In genomic region chr13:45464687-45465453, GRCh38 we compare ENCODE assay signal across 8 cellular contexts. TPM values are rescaled to one million over a fixed set of nuclear protein-coding genes. Genes with fewer than 3 reads are reported as not detected.
DNase-seq lines count a peak whose midpoint lies in the region; ATAC-seq and TF ChIP-seq lines count a peak whose summit lies in the region.

Gene COG3 (plus strand): TSS chr13:45464939. CDS start chr13:45465037, 98 bp downstream.

- no peaks in the 10 kb centered on the region for H3K9me3 ChIP-seq in prostate gland

- under 1% methylated on average over 59 of the region's 63 CpGs for WGBS in prostate gland
- under 1% methylated on average over 63 of the region's 63 CpGs for WGBS in urinary bladder

- DNase-seq in NCI-H187 treated with DMSO at 0.1 percent for 48 hours (lab: John Stamatoyannopoulos, UW) (peak; percentile 88), anterior cingulate cortex (lab: John Stamatoyannopoulos, UW) (peak; percentile 67 to 96 (median 91)), left ventricle myocardium superior (peak; percentile 96), prostate gland (ENCODE audit: low spot score) (peak; percentile 95)

- H3K27me3 ChIP-seq in prostate gland (replicated peaks; ENCODE audit: insufficient read depth), result no peaks in the 10 kb centered on the region

- peak; percentile 75 for TF ChIP-seq POLR2A in prostate gland (IDR thresholded peaks at IDR 0.05)

- ATAC-seq in GM18499 (IDR thresholded peaks at IDR 0.05; ENCODE audit: insufficient read depth, unreplicated experiment), result peak; percentile 82
- ATAC-seq in HG02943 (IDR thresholded peaks at IDR 0.05; ENCODE audit: low read depth, unreplicated experiment), result peak; percentile 92
- peak; percentile 99 for ATAC-seq in left ventricle myocardium superior

- H3K27ac ChIP-seq in prostate gland (peak within 1 kb of the TSS; percentile 83 to 86), urinary bladder (ENCODE audit: low read depth) (peak within 1 kb of the TSS; percentile 90)

- no peaks in the 10 kb centered on the region for H3K36me3 ChIP-seq in prostate gland
- H3K36me3 ChIP-seq in urinary bladder (ENCODE audit: insufficient read depth), result no peaks in the 10 kb centered on the region

- TF ChIP-seq CTCF in prostate gland (IDR thresholded peaks at IDR 0.05), result peak in 2 of 4 experiments; percentile 14 to 65

- H3K4me3 ChIP-seq in prostate gland (peak within 1 kb of the TSS; percentile 81 to 95), urinary bladder (ENCODE audit: low read depth, low read length) (peak within 1 kb of the TSS; percentile 90)

- H3K4me1 ChIP-seq in prostate gland (replicated peaks) (peaks cover 13% of the 10 kb centered on the region), urinary bladder (ENCODE audit: insufficient read depth) (no peaks in the 10 kb centered on the region)

- intact Hi-C loops in T-helper 2 cell treated with Interferon-gamma antibody and Interleukin-4, amounts not matched to agents 100 ng/mL and 5 ng/mL, for 36 hours (cut with micrococcal nuclease), result loop anchor here (1.0 to 10.0 kb wide), 9 partner anchors 24 to 888 kb away; partner anchors contain the start of genes GPALPP1, GTF2F2, NUFIP1 and SLC25A30
- intact Hi-C loops in left ventricle myocardium superior (cut with micrococcal nuclease), result no loop called here
- intact Hi-C loops in prostate gland (cut with DNase I), result no loop called here

RNA-seq across cellular contexts. Expression of gene COG3, which starts in this region (rescaled TPM):
- total RNA-seq in T-helper 2 cell treated with Interferon-gamma antibody and Interleukin-4, amounts not matched to agents 100 ng/mL and 5 ng/mL, for 36 hours, result 29.1 and 31.5 TPM in 2 replicates
- 15.1 TPM for total RNA-seq in left ventricle myocardium superior
- total RNA-seq in prostate gland, result 10 to 100 TPM; 37.7 to 76.0 TPM
- total RNA-seq in urinary bladder, result 70.4 TPM
- polyA plus RNA-seq in urinary bladder, result 16.9 TPM

Comparison
In these comparisons a context has a peak if more than half of its experiments do, and no peak if none do; other contexts are left out.
1. Peak in every context shown above with its lines: DNase-seq, ATAC-seq, H3K4me3 ChIP-seq and H3K27ac ChIP-seq.